In the genomic region with DNA sequence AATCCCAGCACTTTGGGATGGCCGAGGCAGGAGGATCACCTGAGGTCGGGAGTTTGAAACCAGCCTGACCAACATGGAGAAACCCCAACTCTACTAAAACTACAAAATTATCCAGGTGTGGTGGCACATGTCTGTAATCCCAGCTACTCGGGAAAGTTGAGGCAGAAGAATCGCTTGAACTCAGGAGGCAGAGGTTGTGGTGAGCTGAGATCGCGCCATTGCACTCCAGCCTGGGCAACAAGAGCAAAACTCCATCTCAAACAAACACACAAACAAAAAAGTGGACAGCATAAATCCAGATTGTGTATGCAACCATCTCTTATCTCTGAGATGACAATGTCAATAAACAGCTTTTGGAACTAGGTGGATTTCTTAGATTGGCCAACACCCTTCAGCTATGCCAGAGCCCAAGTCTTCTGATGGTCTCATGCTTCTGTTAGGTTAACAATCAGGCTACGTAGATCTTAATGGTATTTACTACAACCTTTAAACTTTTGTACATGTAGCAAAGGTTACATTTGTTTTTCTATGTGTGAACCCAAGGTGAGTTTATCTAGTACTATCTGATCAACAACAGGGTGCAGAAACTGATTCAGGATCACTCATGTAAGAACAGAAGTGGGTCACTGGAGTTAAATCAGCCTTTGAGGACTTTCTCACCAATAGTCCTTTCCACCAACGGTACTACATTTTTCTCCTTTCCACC, we compare ENCODE assay signal across 1 cellular context.
TF ChIP-seq lines count a peak whose summit lies in the region.

No MANE protein-coding gene starts in this region.

TF ChIP-seq in HepG2, 621 proteins besides CTCF, POLR2A, EP300 and RAD21 (continued from another document and continues in another):
- TF ChIP-seq, protein P1, sequence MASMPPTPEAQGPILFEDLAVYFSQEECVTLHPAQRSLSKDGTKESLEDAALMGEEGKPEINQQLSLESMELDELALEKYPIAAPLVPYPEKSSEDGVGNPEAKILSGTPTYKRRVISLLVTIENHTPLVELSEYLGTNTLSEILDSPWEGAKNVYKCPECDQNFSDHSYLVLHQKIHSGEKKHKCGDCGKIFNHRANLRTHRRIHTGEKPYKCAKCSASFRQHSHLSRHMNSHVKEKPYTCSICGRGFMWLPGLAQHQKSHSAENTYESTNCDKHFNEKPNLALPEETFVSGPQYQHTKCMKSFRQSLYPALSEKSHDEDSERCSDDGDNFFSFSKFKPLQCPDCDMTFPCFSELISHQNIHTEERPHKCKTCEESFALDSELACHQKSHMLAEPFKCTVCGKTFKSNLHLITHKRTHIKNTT (CRISPR knock-in tag; IDR thresholded peaks at IDR 0.05), result no peak
- TF ChIP-seq ZNF562 (CRISPR knock-in tag; IDR thresholded peaks at IDR 0.05; ENCODE audit: borderline replicate concordance) (no peak), ZNF644 (CRISPR knock-in tag; IDR thresholded peaks at IDR 0.05; ENCODE audit: low read depth) (0 out of 2 replicates have a peak, but pooled peaks have one; percentile 53), MIXL1 (CRISPR knock-in tag; IDR thresholded peaks at IDR 0.05) (peak; percentile 71; the same call in 1 of the 2 replicates), HHEX (CRISPR knock-in tag; IDR thresholded peaks at IDR 0.05) (0 out of 2 replicates have a peak, but pooled peaks have one; percentile 25), ZNF788 (CRISPR knock-in tag; IDR thresholded peaks at IDR 0.05; ENCODE audit: borderline replicate concordance) (0 out of 2 replicates have a peak, but pooled peaks have one; percentile 16), ADNP (CRISPR knock-in tag; IDR thresholded peaks at IDR 0.05) (no peak), TAF1 (CRISPR knock-in tag; IDR thresholded peaks at IDR 0.05) (no peak), MED8 (CRISPR knock-in tag; IDR thresholded peaks at IDR 0.05; ENCODE audit: insufficient replicate concordance) (no peak), BHLHE40 (IDR thresholded peaks at IDR 0.05; ENCODE audit: low read length) (no peak), ZKSCAN1 (IDR thresholded peaks at IDR 0.05; ENCODE audit: low read length) (no peak), ZNF17 (CRISPR knock-in tag; IDR thresholded peaks at IDR 0.05) (no peak), RAD51 (IDR thresholded peaks at IDR 0.05; ENCODE audit: borderline replicate concordance) (no peak), SRSF4 (IDR thresholded peaks at IDR 0.05; ENCODE audit: low read depth, low read length, poor library complexity, severe bottlenecking) (no peak), POGZ (CRISPR knock-in tag; IDR thresholded peaks at IDR 0.05) (peak; percentile 63), ZSCAN21 (CRISPR knock-in tag; IDR thresholded peaks at IDR 0.05; ENCODE audit: borderline replicate concordance) (no peak), NFE2L2 (IDR thresholded peaks at IDR 0.05; ENCODE audit: low read length) (no peak), ZFP62 (CRISPR knock-in tag; IDR thresholded peaks at IDR 0.05) (no peak), FLYWCH1 (CRISPR knock-in tag; IDR thresholded peaks at IDR 0.05) (no peak), MBNL3 (CRISPR knock-in tag; conservative IDR thresholded peaks at IDR 0.05) (no peak)
- TF ChIP-seq, protein P2, sequence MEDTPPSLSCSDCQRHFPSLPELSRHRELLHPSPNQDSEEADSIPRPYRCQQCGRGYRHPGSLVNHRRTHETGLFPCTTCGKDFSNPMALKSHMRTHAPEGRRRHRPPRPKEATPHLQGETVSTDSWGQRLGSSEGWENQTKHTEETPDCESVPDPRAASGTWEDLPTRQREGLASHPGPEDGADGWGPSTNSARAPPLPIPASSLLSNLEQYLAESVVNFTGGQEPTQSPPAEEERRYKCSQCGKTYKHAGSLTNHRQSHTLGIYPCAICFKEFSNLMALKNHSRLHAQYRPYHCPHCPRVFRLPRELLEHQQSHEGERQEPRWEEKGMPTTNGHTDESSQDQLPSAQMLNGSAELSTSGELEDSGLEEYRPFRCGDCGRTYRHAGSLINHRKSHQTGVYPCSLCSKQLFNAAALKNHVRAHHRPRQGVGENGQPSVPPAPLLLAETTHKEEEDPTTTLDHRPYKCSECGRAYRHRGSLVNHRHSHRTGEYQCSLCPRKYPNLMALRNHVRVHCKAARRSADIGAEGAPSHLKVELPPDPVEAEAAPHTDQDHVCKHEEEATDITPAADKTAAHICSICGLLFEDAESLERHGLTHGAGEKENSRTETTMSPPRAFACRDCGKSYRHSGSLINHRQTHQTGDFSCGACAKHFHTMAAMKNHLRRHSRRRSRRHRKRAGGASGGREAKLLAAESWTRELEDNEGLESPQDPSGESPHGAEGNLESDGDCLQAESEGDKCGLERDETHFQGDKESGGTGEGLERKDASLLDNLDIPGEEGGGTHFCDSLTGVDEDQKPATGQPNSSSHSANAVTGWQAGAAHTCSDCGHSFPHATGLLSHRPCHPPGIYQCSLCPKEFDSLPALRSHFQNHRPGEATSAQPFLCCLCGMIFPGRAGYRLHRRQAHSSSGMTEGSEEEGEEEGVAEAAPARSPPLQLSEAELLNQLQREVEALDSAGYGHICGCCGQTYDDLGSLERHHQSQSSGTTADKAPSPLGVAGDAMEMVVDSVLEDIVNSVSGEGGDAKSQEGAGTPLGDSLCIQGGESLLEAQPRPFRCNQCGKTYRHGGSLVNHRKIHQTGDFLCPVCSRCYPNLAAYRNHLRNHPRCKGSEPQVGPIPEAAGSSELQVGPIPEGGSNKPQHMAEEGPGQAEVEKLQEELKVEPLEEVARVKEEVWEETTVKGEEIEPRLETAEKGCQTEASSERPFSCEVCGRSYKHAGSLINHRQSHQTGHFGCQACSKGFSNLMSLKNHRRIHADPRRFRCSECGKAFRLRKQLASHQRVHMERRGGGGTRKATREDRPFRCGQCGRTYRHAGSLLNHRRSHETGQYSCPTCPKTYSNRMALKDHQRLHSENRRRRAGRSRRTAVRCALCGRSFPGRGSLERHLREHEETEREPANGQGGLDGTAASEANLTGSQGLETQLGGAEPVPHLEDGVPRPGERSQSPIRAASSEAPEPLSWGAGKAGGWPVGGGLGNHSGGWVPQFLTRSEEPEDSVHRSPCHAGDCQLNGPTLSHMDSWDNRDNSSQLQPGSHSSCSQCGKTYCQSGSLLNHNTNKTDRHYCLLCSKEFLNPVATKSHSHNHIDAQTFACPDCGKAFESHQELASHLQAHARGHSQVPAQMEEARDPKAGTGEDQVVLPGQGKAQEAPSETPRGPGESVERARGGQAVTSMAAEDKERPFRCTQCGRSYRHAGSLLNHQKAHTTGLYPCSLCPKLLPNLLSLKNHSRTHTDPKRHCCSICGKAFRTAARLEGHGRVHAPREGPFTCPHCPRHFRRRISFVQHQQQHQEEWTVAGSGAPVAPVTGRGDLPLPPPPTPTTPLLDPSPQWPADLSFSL (CRISPR knock-in tag; IDR thresholded peaks at IDR 0.05), result no peak
- TF ChIP-seq, protein P3, sequence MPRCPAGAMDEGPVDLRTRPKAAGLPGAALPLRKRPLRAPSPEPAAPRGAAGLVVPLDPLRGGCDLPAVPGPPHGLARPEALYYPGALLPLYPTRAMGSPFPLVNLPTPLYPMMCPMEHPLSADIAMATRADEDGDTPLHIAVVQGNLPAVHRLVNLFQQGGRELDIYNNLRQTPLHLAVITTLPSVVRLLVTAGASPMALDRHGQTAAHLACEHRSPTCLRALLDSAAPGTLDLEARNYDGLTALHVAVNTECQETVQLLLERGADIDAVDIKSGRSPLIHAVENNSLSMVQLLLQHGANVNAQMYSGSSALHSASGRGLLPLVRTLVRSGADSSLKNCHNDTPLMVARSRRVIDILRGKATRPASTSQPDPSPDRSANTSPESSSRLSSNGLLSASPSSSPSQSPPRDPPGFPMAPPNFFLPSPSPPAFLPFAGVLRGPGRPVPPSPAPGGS (CRISPR knock-in tag; IDR thresholded peaks at IDR 0.05), result no peak
- TF ChIP-seq, protein P4, sequence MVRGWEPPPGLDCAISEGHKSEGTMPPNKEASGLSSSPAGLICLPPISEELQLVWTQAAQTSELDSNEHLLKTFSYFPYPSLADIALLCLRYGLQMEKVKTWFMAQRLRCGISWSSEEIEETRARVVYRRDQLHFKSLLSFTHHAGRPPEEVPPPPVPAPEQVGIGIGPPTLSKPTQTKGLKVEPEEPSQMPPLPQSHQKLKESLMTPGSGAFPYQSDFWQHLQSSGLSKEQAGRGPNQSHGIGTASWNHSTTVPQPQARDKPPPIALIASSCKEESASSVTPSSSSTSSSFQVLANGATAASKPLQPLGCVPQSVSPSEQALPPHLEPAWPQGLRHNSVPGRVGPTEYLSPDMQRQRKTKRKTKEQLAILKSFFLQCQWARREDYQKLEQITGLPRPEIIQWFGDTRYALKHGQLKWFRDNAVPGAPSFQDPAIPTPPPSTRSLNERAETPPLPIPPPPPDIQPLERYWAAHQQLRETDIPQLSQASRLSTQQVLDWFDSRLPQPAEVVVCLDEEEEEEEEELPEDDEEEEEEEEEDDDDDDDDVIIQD (CRISPR knock-in tag; IDR thresholded peaks at IDR 0.05; ENCODE audit: low read depth), result peak; percentile 73; the same call in 1 of the 2 replicates
- TF ChIP-seq, protein P5, sequence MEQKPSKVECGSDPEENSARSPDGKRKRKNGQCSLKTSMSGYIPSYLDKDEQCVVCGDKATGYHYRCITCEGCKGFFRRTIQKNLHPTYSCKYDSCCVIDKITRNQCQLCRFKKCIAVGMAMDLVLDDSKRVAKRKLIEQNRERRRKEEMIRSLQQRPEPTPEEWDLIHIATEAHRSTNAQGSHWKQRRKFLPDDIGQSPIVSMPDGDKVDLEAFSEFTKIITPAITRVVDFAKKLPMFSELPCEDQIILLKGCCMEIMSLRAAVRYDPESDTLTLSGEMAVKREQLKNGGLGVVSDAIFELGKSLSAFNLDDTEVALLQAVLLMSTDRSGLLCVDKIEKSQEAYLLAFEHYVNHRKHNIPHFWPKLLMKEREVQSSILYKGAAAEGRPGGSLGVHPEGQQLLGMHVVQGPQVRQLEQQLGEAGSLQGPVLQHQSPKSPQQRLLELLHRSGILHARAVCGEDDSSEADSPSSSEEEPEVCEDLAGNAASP (CRISPR knock-in tag; IDR thresholded peaks at IDR 0.05; ENCODE audit: borderline replicate concordance), result no peak
- TF ChIP-seq, protein P6, sequence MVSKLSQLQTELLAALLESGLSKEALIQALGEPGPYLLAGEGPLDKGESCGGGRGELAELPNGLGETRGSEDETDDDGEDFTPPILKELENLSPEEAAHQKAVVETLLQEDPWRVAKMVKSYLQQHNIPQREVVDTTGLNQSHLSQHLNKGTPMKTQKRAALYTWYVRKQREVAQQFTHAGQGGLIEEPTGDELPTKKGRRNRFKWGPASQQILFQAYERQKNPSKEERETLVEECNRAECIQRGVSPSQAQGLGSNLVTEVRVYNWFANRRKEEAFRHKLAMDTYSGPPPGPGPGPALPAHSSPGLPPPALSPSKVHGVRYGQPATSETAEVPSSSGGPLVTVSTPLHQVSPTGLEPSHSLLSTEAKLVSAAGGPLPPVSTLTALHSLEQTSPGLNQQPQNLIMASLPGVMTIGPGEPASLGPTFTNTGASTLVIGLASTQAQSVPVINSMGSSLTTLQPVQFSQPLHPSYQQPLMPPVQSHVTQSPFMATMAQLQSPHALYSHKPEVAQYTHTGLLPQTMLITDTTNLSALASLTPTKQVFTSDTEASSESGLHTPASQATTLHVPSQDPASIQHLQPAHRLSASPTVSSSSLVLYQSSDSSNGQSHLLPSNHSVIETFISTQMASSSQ (IDR thresholded peaks at IDR 0.05; ENCODE audit: low read depth), result no peak
- TF ChIP-seq, protein P6 (CRISPR knock-in tag; IDR thresholded peaks at IDR 0.05; ENCODE audit: borderline replicate concordance), result no peak
- TF ChIP-seq, protein P7, sequence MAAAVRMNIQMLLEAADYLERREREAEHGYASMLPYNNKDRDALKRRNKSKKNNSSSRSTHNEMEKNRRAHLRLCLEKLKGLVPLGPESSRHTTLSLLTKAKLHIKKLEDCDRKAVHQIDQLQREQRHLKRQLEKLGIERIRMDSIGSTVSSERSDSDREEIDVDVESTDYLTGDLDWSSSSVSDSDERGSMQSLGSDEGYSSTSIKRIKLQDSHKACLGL (CRISPR knock-in tag; IDR thresholded peaks at IDR 0.05), result no peak
- TF ChIP-seq, protein P8, sequence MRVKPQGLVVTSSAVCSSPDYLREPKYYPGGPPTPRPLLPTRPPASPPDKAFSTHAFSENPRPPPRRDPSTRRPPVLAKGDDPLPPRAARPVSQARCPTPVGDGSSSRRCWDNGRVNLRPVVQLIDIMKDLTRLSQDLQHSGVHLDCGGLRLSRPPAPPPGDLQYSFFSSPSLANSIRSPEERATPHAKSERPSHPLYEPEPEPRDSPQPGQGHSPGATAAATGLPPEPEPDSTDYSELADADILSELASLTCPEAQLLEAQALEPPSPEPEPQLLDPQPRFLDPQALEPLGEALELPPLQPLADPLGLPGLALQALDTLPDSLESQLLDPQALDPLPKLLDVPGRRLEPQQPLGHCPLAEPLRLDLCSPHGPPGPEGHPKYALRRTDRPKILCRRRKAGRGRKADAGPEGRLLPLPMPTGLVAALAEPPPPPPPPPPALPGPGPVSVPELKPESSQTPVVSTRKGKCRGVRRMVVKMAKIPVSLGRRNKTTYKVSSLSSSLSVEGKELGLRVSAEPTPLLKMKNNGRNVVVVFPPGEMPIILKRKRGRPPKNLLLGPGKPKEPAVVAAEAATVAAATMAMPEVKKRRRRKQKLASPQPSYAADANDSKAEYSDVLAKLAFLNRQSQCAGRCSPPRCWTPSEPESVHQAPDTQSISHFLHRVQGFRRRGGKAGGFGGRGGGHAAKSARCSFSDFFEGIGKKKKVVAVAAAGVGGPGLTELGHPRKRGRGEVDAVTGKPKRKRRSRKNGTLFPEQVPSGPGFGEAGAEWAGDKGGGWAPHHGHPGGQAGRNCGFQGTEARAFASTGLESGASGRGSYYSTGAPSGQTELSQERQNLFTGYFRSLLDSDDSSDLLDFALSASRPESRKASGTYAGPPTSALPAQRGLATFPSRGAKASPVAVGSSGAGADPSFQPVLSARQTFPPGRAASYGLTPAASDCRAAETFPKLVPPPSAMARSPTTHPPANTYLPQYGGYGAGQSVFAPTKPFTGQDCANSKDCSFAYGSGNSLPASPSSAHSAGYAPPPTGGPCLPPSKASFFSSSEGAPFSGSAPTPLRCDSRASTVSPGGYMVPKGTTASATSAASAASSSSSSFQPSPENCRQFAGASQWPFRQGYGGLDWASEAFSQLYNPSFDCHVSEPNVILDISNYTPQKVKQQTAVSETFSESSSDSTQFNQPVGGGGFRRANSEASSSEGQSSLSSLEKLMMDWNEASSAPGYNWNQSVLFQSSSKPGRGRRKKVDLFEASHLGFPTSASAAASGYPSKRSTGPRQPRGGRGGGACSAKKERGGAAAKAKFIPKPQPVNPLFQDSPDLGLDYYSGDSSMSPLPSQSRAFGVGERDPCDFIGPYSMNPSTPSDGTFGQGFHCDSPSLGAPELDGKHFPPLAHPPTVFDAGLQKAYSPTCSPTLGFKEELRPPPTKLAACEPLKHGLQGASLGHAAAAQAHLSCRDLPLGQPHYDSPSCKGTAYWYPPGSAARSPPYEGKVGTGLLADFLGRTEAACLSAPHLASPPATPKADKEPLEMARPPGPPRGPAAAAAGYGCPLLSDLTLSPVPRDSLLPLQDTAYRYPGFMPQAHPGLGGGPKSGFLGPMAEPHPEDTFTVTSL (CRISPR knock-in tag; IDR thresholded peaks at IDR 0.05; ENCODE audit: borderline replicate concordance), result peak; percentile 79; the same call in 1 of the 2 replicates
